Comparison of ENCODE assay signal across 8 cellular contexts in the genomic region with DNA sequence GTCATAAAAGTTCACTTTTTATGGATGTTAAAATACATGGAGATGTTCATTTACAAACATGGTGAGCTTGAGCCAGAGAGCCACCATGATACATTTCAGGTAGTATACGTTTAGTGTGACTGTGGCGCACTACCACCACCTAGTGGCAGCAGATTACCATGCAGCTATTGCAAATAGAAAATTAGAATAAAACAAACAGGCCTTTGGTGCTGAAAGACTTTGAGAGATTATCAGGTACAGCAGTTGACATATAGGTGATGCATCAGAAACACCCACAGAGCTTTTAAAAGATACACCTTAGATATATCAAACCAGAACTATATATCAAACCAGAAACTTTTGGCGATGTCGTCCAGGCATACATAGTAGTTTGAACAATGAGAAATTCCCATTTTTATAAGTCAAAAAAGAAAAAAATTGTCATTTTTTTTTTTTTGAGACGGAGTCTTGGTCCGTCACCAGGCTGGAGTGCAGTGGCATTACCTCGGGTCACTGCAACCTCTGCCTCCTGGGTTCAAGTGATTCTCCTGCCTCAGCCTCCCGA. TPM values are rescaled to one million over a fixed set of nuclear protein-coding genes. Genes with fewer than 3 reads are reported as not detected.
DNase-seq lines count a peak whose midpoint lies in the region; ATAC-seq, FAIRE-seq and TF ChIP-seq lines count a peak whose summit lies in the region.

No MANE protein-coding gene starts in this region.

- no peaks in the 10 kb centered on the region for H3K9me1 ChIP-seq in endothelial cell of umbilical vein (replicated peaks; ENCODE audit: control insufficient read depth, extremely low read depth, insufficient read depth, low read length)

- H3K4me1 Mint-ChIP-seq in naive B cell: peaks cover 8 to 10% (median 8%) of the 10 kb centered on the region in 3 donors
- peaks cover 9 to 10% of the 10 kb centered on the region in 2 donors for H3K4me1 Mint-ChIP-seq in stimulated activated naive B cell treated with anti-CD40 and anti-IgM and Interleukin-4, amounts not matched to agents 10 μg/mL and 1 μg/mL and 100 μg/mL, for 72 hours

- no peaks in the 10 kb centered on the region for H3K36me3 ChIP-seq in endothelial cell of umbilical vein (ENCODE audit: control insufficient read depth in 2 of 2, extremely low read depth in 1 of 2, insufficient read depth in 2 of 2, low read length in 2 of 2)

- H3K27ac Mint-ChIP-seq in naive B cell: no peak overlapping the region
- H3K27ac Mint-ChIP-seq in stimulated activated naive B cell treated with anti-CD40 and anti-IgM and Interleukin-4, amounts not matched to agents 10 μg/mL and 1 μg/mL and 100 μg/mL, for 72 hours: peak overlapping the region; percentile 3

- TF ChIP-seq CTCF in GM10266 (IDR thresholded peaks at IDR 0.05; ENCODE audit: control insufficient read depth, insufficient read depth, low read depth, missing control alignments) (peak; percentile 88), endothelial cell of umbilical vein (IDR thresholded peaks at IDR 0.05; ENCODE audit: extremely low read depth in 1 of 2, insufficient read depth in 1 of 2, low read depth in 1 of 2, low read length in 2 of 2) (peak; percentile 75 to 76)

- CTCF ChIA-PET in endothelial cell of umbilical vein (lab: Charles Lee): interaction anchor here (0.6 to 3.4 kb wide), 53 partner anchors 10 to 1314 kb away, joined by 3 to 93 read pairs (median 4); a partner anchor contains a TSS

- no peaks in the 10 kb centered on the region for H3K9me3 ChIP-seq in endothelial cell of umbilical vein (replicated peaks; ENCODE audit: control insufficient read depth, insufficient read depth, low read length)

- intact Hi-C loops in endothelial cell of umbilical vein (cut with micrococcal nuclease): loop anchor here (1.0 to 5.0 kb wide), 3 partner anchors 162 to 396 kb away; no protein-coding TSS in a partner anchor

- FAIRE-seq in endothelial cell of umbilical vein (lab: Jason Lieb, UNC): peak; percentile 67

- H3K27ac ChIP-seq in endothelial cell of umbilical vein (ENCODE audit: insufficient read depth, low read depth, low read length): no peak overlapping the region

- no peaks in the 10 kb centered on the region for H3K27me3 ChIP-seq in endothelial cell of umbilical vein (ENCODE audit: control insufficient read depth in 2 of 2, insufficient read depth in 2 of 2, low read length in 2 of 2)

- BruUV-seq in endothelial cell of umbilical vein (replicated peaks; lab: Mats Ljungman, UMichigan): no TSS peak

- H4K20me1 ChIP-seq in endothelial cell of umbilical vein (replicated peaks; ENCODE audit: control insufficient read depth, extremely low read depth, insufficient read depth, low read length): no peaks in the 10 kb centered on the region

- peak; percentile 46 for DNase-seq in GM10266 (ENCODE audit: extremely low spot score)
- peak; percentile 17 to 46 for DNase-seq in NOMO-1 (lab: John Stamatoyannopoulos, UW; ENCODE audit: unreplicated experiment in 2 of 2)
- DNase-seq in activated CD8-positive, alpha-beta memory T cell treated with anti-CD3 and anti-CD28 coated beads for 4 hours (ENCODE audit: low read depth in 2 of 2): peak; percentile 62 to 68
- DNase-seq in endothelial cell of umbilical vein (ENCODE audit: low read depth, low spot score): peak; percentile 78
- peak; percentile 64 for DNase-seq in naive B cell
- peak; percentile 43 for DNase-seq in stimulated activated naive B cell treated with anti-CD40 and anti-IgM and Interleukin-4, amounts not matched to agents 10 μg/mL and 1 μg/mL and 100 μg/mL, for 72 hours

- no peak overlapping the region for H3K4me3 Mint-ChIP-seq in naive B cell
- H3K4me3 Mint-ChIP-seq in stimulated activated naive B cell treated with anti-CD40 and anti-IgM and Interleukin-4, amounts not matched to agents 10 μg/mL and 1 μg/mL and 100 μg/mL, for 72 hours: no peak overlapping the region

- no peak overlapping the region for H3K4me2 ChIP-seq in endothelial cell of umbilical vein (ENCODE audit: insufficient read depth, low read length)

- dilution Hi-C loops in endothelial cell of umbilical vein (cut with MboI; ENCODE audit: extremely low pct_ligation_motif_present, low sequenced_read_pairs): no loop called here

- ATAC-seq in HG03342 (IDR thresholded peaks at IDR 0.05; ENCODE audit: unreplicated experiment): peak; percentile 61
- ATAC-seq in naive B cell (ENCODE audit: low read depth in 2 of 2): peak; percentile 83 to 89
- peak; percentile 85 to 89 for ATAC-seq in stimulated activated naive B cell treated with anti-CD40 and anti-IgM and Interleukin-4, amounts not matched to agents 10 μg/mL and 1 μg/mL and 100 μg/mL, for 72 hours (replicated peaks)
- ATAC-seq in GM21515 (IDR thresholded peaks at IDR 0.05; ENCODE audit: unreplicated experiment): no peak

- no peak for TF ChIP-seq POLR2A in endothelial cell of umbilical vein (IDR thresholded peaks at IDR 0.05; ENCODE audit: low read depth, low read length)

- H3K4me3 ChIP-seq in endothelial cell of umbilical vein (replicated peaks in 1 of 3; ENCODE audit: insufficient read depth in 1 of 3, low read depth in 1 of 3, low read length in 3 of 3): no peak overlapping the region

- peaks cover 18% of the 10 kb centered on the region for H3K4me1 ChIP-seq in endothelial cell of umbilical vein (ENCODE audit: control insufficient read depth, extremely low read depth, insufficient read depth, low read length)

- H3K36me3 Mint-ChIP-seq in naive B cell: no peaks in the 10 kb centered on the region
- peaks cover 2 to 11% of the 10 kb centered on the region in 2 donors for H3K36me3 Mint-ChIP-seq in stimulated activated naive B cell treated with anti-CD40 and anti-IgM and Interleukin-4, amounts not matched to agents 10 μg/mL and 1 μg/mL and 100 μg/mL, for 72 hours

- POLR2A ChIA-PET in endothelial cell of umbilical vein (lab: Charles Lee): no interaction called here

- no peaks in the 10 kb centered on the region for H3K27me3 Mint-ChIP-seq in naive B cell
- no peaks in the 10 kb centered on the region for H3K27me3 Mint-ChIP-seq in stimulated activated naive B cell treated with anti-CD40 and anti-IgM and Interleukin-4, amounts not matched to agents 10 μg/mL and 1 μg/mL and 100 μg/mL, for 72 hours

- no peaks in the 10 kb centered on the region for H3K9me3 Mint-ChIP-seq in naive B cell
- H3K9me3 Mint-ChIP-seq in stimulated activated naive B cell treated with anti-CD40 and anti-IgM and Interleukin-4, amounts not matched to agents 10 μg/mL and 1 μg/mL and 100 μg/mL, for 72 hours: no peaks in the 10 kb centered on the region

- no peak overlapping the region for H2AFZ ChIP-seq in endothelial cell of umbilical vein (ENCODE audit: low read depth, low read length)

- no peak overlapping the region for H3K9ac ChIP-seq in endothelial cell of umbilical vein (replicated peaks; ENCODE audit: extremely low read depth, insufficient read depth, low read length)

- no peaks in the 10 kb centered on the region for H3K79me2 ChIP-seq in endothelial cell of umbilical vein (ENCODE audit: control insufficient read depth, insufficient read depth, low read length)

TF ChIP-seq in endothelial cell of umbilical vein, 7 proteins besides CTCF, POLR2A, EP300 and RAD21:
- TF ChIP-seq FOS (IDR thresholded peaks at IDR 0.05; ENCODE audit: borderline replicate concordance, insufficient read depth, low read length): no peak
- no peak for TF ChIP-seq GATA2 (IDR thresholded peaks at IDR 0.05; ENCODE audit: insufficient read depth, insufficient read length, low read depth, low read length)
- no peak for TF ChIP-seq JUN (IDR thresholded peaks at IDR 0.05; ENCODE audit: borderline replicate concordance, insufficient read depth, insufficient read length, low read depth)
- TF ChIP-seq POLR2AphosphoS5 (IDR thresholded peaks at IDR 0.05; ENCODE audit: insufficient read depth, low read depth, low read length): no peak
- no peak for TF ChIP-seq MYC (IDR thresholded peaks at IDR 0.05; ENCODE audit: low read depth, low read length)
- TF ChIP-seq, protein P1, sequence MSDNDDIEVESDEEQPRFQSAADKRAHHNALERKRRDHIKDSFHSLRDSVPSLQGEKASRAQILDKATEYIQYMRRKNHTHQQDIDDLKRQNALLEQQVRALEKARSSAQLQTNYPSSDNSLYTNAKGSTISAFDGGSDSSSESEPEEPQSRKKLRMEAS (IDR thresholded peaks at IDR 0.05; ENCODE audit: insufficient read depth, insufficient read length): no peak
- no peak for TF ChIP-seq EZH2 (IDR thresholded peaks at IDR 0.05; ENCODE audit: borderline replicate concordance, low read depth, low read length, severe bottlenecking)

RNA-seq across cellular contexts. Expression of a gene that starts 42.0 kb away (rescaled TPM):
- 50.9 and 57.0 TPM in 2 replicates for total RNA-seq in endothelial cell of umbilical vein
- polyA plus RNA-seq in endothelial cell of umbilical vein (21.8 and 22.1 TPM in 2 replicates), naive B cell (ENCODE audit: low read depth in 6 of 6) (10 to 100 TPM; 25.0 to 56.8 (median 50.0) TPM)
- polyA plus RNA-seq in endothelial cell of umbilical vein (2011; cell fraction: cytosol; rRNA removed): 20.2 and 21.9 TPM in 2 replicates
- polyA plus RNA-seq in endothelial cell of umbilical vein (2011; cell fraction: nucleus; rRNA removed): 43.4 and 43.7 TPM in 2 replicates
- polyA plus RNA-seq in endothelial cell of umbilical vein (2012): 24.5 and 43.3 TPM in 2 replicates
- 36.5 and 40.6 TPM in 2 replicates for polyA minus RNA-seq in endothelial cell of umbilical vein
- polyA minus RNA-seq in endothelial cell of umbilical vein (2011; cell fraction: cytosol; rRNA and poly(A)+ RNA removed): 32.6 TPM
- polyA minus RNA-seq in endothelial cell of umbilical vein (2011; cell fraction: nucleus; rRNA and poly(A)+ RNA removed): 58.6 and 71.2 TPM in 2 replicates
